Comparison of ENCODE assay signal across 21 cellular contexts in the genomic region with DNA sequence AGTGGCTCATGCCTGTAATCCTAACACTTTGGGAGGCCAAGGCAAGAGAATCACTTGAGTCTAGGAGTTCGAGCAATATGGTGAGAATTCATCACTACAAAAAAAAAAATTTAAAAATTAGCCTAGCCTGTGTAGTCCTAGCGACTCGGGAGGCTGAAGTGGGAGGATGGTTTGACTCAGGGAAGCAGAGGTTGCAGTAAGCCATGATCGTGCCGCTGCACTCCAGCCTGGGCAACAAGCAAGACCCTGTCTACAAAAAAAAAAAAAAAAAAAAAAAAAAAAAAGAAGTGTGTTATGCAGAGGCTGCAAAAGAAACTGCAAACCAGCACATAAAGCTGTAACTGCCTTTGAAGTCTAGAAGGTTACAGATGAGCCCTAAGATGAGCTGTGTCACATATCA.
A peak's percentile ranks its signal among the peaks of the same experiment; 100 is the strongest.
DNase-seq lines count a peak whose midpoint lies in the region; FAIRE-seq and TF ChIP-seq lines count a peak whose summit lies in the region.
"Had no signal": no experiment of that assay in that cellular context is flagged by ENCODE, and none has a peak within 500 bp of the region (broad histone marks: within the 10 kb centered on the region; RNA-seq: fewer than 3 reads in every experiment).

No MANE protein-coding gene starts in this region.

- H4K91ac ChIP-seq in mesenchymal stem cell (ENCODE audit: low read length): no peak overlapping the region

- H3K4ac ChIP-seq in mesenchymal stem cell (ENCODE audit: low read depth in 1 of 2, low read length in 2 of 2): no peak overlapping the region

- H3K4me1 Mint-ChIP-seq in HFFc6 (ENCODE audit: low read depth): peaks cover 44% of the 10 kb centered on the region
- H3K4me1 Mint-ChIP-seq: CD14-positive monocyte; CD4-positive, alpha-beta memory T cell; CD4-positive, CD25-positive, alpha-beta regulatory T cell; CD8-positive, alpha-beta memory T cell had no signal

- no peak overlapping the region for H3K14ac ChIP-seq in mesenchymal stem cell (ENCODE audit: low read length in 2 of 2)

- DNase-seq in HFFc6 (no peak), mesenchymal stem cell (no peak), COR-L47 (lab: John Stamatoyannopoulos, UW) (no peak), H54 (ENCODE audit: insufficient read length, low spot score) (no peak)
- DNase-seq: 8988T; BE2C; C1 segment of cervical spinal cord; Caco-2; CD4-positive, alpha-beta memory T cell; CD4-positive, CD25-positive, alpha-beta regulatory T cell; CD8-positive, alpha-beta memory T cell; DMS79 treated with DMSO at 0.1 percent for 48 hours; GF-D8 had no signal

- no peak overlapping the region for H3K27ac ChIP-seq in HEK293 (ENCODE audit: extremely low read depth, low read depth, low read length)
- H3K27ac ChIP-seq in mesenchymal stem cell (ENCODE audit: low read length, poor library complexity, severe bottlenecking): peak overlapping the region; percentile 86
- H3K27ac ChIP-seq: BLaER1 had no signal

- H3K36me3 Mint-ChIP-seq in HFFc6 (ENCODE audit: low read depth): no peaks in the 10 kb centered on the region
- H3K36me3 Mint-ChIP-seq: CD14-positive monocyte; CD4-positive, alpha-beta memory T cell; CD4-positive, CD25-positive, alpha-beta regulatory T cell; CD8-positive, alpha-beta memory T cell had no signal

- TF ChIP-seq POLR2A in H54 (IDR thresholded peaks at IDR 0.05; ENCODE audit: low read depth, low read length): no peak

- POLR2A ChIA-PET in HEK293 (lab: Yijun Ruan, JAX): interaction anchor here (0.6 kb wide), 2 partner anchors 21 to 72 kb away, joined by 3 to 4 read pairs; no protein-coding TSS in a partner anchor

- H3K4me3 ChIP-seq in HEK293 (ENCODE audit: low read depth, low read length): no peak overlapping the region
- no peak overlapping the region for H3K4me3 ChIP-seq in mesenchymal stem cell (ENCODE audit: insufficient read depth in 1 of 2, low read depth in 1 of 2, low read length in 2 of 2)
- H3K4me3 ChIP-seq: BLaER1 had no signal

- H3K9me3 ChIP-seq in HEK293 (ENCODE audit: control insufficient read depth, insufficient read depth, low read depth, low read length): no peaks in the 10 kb centered on the region
- no peaks in the 10 kb centered on the region for H3K9me3 ChIP-seq in mesenchymal stem cell (ENCODE audit: control insufficient read depth, low read length)
- H3K9me3 ChIP-seq: BE2C, BLaER1, Caco-2 had no signal

- no peak overlapping the region for H3K4me2 ChIP-seq in mesenchymal stem cell (ENCODE audit: low read length, poor library complexity, severe bottlenecking)
- H3K4me2 ChIP-seq: BLaER1 had no signal

- peak overlapping the region; percentile 70 for H2AK5ac ChIP-seq in mesenchymal stem cell (ENCODE audit: low read length, severe bottlenecking)

- WGBS in mesenchymal stem cell: 100% methylated on average over 2 of the region's 5 CpGs

- H2BK5ac ChIP-seq in mesenchymal stem cell (ENCODE audit: low read depth, low read length, poor library complexity, severe bottlenecking): no peak overlapping the region

- no peaks in the 10 kb centered on the region for H3K4me1 ChIP-seq in HEK293 (ENCODE audit: control insufficient read depth, insufficient read depth, low read length)
- peaks cover 10% of the 10 kb centered on the region for H3K4me1 ChIP-seq in mesenchymal stem cell (ENCODE audit: control insufficient read depth, insufficient read depth, low read depth, low read length)
- H3K4me1 ChIP-seq: BE2C, BLaER1 had no signal

- TF ChIP-seq CTCF in HEK293 (tag by site-specific recombination; IDR thresholded peaks at IDR 0.05): no peak
- TF ChIP-seq CTCF in HFFc6 (IDR thresholded peaks at IDR 0.05): no peak

- H4K8ac ChIP-seq in mesenchymal stem cell (ENCODE audit: low read length): no peak overlapping the region

- FAIRE-seq in H54 (lab: Jason Lieb, UNC): no peak
- FAIRE-seq: A204.1, D721Med, G401.6, GM12891, GM19239 had no signal

- H3K27me3 Mint-ChIP-seq in HFFc6 (ENCODE audit: insufficient read depth): peaks cover 9% of the 10 kb centered on the region; the same call in 1 of the 2 replicates

- H3K79me1 ChIP-seq in mesenchymal stem cell (replicated peaks; ENCODE audit: low read length, poor library complexity, severe bottlenecking): no peaks in the 10 kb centered on the region

- no peaks in the 10 kb centered on the region for H3K27me3 ChIP-seq in mesenchymal stem cell (ENCODE audit: control insufficient read depth in 1 of 2, insufficient read depth in 1 of 2, low read length in 2 of 2)
- H3K27me3 ChIP-seq: BLaER1 had no signal

- no peaks in the 10 kb centered on the region for H3K36me3 ChIP-seq in HEK293 (ENCODE audit: control insufficient read depth in 2 of 2, insufficient read depth in 1 of 2, low read length in 2 of 2)
- no peaks in the 10 kb centered on the region for H3K36me3 ChIP-seq in mesenchymal stem cell (ENCODE audit: control insufficient read depth in 1 of 2, insufficient read depth in 2 of 2, low read depth in 1 of 2, low read length in 2 of 2)
- H3K36me3 ChIP-seq: BE2C, BLaER1 had no signal

- no peak overlapping the region for H3K9ac ChIP-seq in mesenchymal stem cell (ENCODE audit: low read length)
- H3K9ac ChIP-seq: BLaER1 had no signal

- H3K9me3 Mint-ChIP-seq in HFFc6: no peaks in the 10 kb centered on the region
- H3K9me3 Mint-ChIP-seq: CD4-positive, CD25-positive, alpha-beta regulatory T cell; CD8-positive, alpha-beta memory T cell had no signal

- no peak overlapping the region for H2AFZ ChIP-seq in mesenchymal stem cell (ENCODE audit: low read depth, low read length)

- CTCF ChIA-PET in HEK293 (lab: Yijun Ruan, JAX): no interaction called here

- H2BK120ac ChIP-seq in mesenchymal stem cell (ENCODE audit: low read depth, low read length): no peak overlapping the region

- H3K18ac ChIP-seq in mesenchymal stem cell (ENCODE audit: low read depth in 1 of 2, low read length in 2 of 2): no peak overlapping the region

- no peak overlapping the region for H3K27ac Mint-ChIP-seq in HFFc6
- H3K27ac Mint-ChIP-seq: CD14-positive monocyte; CD4-positive, alpha-beta memory T cell; CD4-positive, CD25-positive, alpha-beta regulatory T cell; CD8-positive, alpha-beta memory T cell had no signal

- H2BK15ac ChIP-seq in mesenchymal stem cell (ENCODE audit: low read depth, poor library complexity, severe bottlenecking): no peak overlapping the region

- peak overlapping the region; percentile 44; the same call in 1 of the 2 replicates for H3K4me3 Mint-ChIP-seq in HFFc6
- H3K4me3 Mint-ChIP-seq: CD14-positive monocyte; CD4-positive, alpha-beta memory T cell; CD4-positive, CD25-positive, alpha-beta regulatory T cell; CD8-positive, alpha-beta memory T cell had no signal

- no peak overlapping the region for H2BK12ac ChIP-seq in mesenchymal stem cell (ENCODE audit: low read length in 2 of 2)

- H3K23ac ChIP-seq in mesenchymal stem cell (ENCODE audit: low read length in 2 of 2): no peak overlapping the region

TF ChIP-seq in HEK293, 187 proteins besides CTCF, POLR2A, EP300 and RAD21:
- TF ChIP-seq, protein P1, sequence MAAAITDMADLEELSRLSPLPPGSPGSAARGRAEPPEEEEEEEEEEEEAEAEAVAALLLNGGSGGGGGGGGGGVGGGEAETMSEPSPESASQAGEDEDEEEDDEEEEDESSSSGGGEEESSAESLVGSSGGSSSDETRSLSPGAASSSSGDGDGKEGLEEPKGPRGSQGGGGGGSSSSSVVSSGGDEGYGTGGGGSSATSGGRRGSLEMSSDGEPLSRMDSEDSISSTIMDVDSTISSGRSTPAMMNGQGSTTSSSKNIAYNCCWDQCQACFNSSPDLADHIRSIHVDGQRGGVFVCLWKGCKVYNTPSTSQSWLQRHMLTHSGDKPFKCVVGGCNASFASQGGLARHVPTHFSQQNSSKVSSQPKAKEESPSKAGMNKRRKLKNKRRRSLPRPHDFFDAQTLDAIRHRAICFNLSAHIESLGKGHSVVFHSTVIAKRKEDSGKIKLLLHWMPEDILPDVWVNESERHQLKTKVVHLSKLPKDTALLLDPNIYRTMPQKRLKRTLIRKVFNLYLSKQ (tag by site-specific recombination; IDR thresholded peaks at IDR 0.05; ENCODE audit: borderline replicate concordance): no peak
- TF ChIP-seq, protein P2, sequence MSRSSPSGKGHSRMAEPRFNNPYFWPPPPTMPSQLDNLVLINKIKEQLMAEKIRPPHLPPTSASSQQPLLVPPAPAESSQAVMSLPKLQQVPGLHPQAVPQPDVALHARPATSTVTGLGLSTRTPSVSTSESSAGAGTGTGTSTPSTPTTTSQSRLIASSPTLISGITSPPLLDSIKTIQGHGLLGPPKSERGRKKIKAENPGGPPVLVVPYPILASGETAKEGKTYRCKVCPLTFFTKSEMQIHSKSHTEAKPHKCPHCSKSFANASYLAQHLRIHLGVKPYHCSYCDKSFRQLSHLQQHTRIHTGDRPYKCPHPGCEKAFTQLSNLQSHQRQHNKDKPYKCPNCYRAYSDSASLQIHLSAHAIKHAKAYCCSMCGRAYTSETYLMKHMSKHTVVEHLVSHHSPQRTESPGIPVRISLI (tag by site-specific recombination; IDR thresholded peaks at IDR 0.05): peak; percentile 56; the same call in 1 of the 2 replicates
- TF ChIP-seq GLI2 (tag by site-specific recombination; IDR thresholded peaks at IDR 0.05; ENCODE audit: borderline replicate concordance, low read depth) (no peak), ZNF133 (tag by site-specific recombination; IDR thresholded peaks at IDR 0.05) (no peak)
